In genomic region chr12:104544836-104545235, GRCh38 we compare ENCODE assay signal across 21 cellular contexts.
"Had no signal": no experiment of that assay in that cellular context is flagged by ENCODE, and none has a peak within 500 bp of the region (broad histone marks: within the 10 kb centered on the region; RNA-seq: fewer than 3 reads in every experiment).

No MANE protein-coding gene starts in this region.

- H3K27ac Mint-ChIP-seq: activated naive CD8-positive, alpha-beta T cell treated with anti-CD3 and anti-CD28 coated beads for 36 hours had no signal

- DNase-seq: activated CD4-positive, alpha-beta T cell treated with anti-CD3 and anti-CD28 coated beads for 1 hour; activated CD8-positive, alpha-beta memory T cell treated with anti-CD3 and anti-CD28 coated beads for 24 hours; activated CD8-positive, alpha-beta memory T cell treated with anti-CD3 and anti-CD28 coated beads, Interleukin-2, amount 50 U/mL, for 48 hours; activated naive CD4-positive, alpha-beta T cell treated with Interleukin-2 at 50 U/mL for 16 hours; activated naive CD8-positive, alpha-beta T cell treated with anti-CD3 and anti-CD28 coated beads for 36 hours; activated T-cell treated with anti-CD3 and anti-CD28 coated beads, Interleukin-2, amount 50 U/mL, for 4 hours; central memory CD4-positive, alpha-beta T cell; effector memory CD4-positive, alpha-beta T cell; foreskin melanocyte; left ventricle myocardium superior; mammary epithelial cell; midbrain; natural killer cell; pancreas; psoas muscle; stimulated activated CD4-positive, alpha-beta T cell treated with anti-CD3 and anti-CD28 coated beads, Interleukin-4, amount 100 ng/mL, for 24 hours; stimulated activated naive CD4-positive, alpha-beta T cell treated with Interleukin-2 at 50 U/mL for 16 hours; upper lobe of right lung had no signal

- H3K9me3 Mint-ChIP-seq: natural killer cell had no signal

- H3K27me3 ChIP-seq: pancreas, right atrium auricular region, upper lobe of right lung had no signal

- H3K4me1 ChIP-seq: pancreas, psoas muscle had no signal

- H3K4me3 ChIP-seq: pancreas, psoas muscle, right atrium auricular region, thoracic aorta, upper lobe of right lung had no signal

- H3K36me3 Mint-ChIP-seq: natural killer cell had no signal

- H3K9me3 ChIP-seq: pancreas, psoas muscle, right atrium auricular region, thoracic aorta, upper lobe of right lung had no signal

- H3K36me3 ChIP-seq: pancreas, right atrium auricular region, thoracic aorta, upper lobe of right lung had no signal

- ATAC-seq: activated T-cell treated with anti-CD3 and anti-CD28 coated beads, Interleukin-2, amount 50 U/mL, for 4 hours; left ventricle myocardium superior; natural killer cell; pancreas; psoas muscle; upper lobe of right lung had no signal

- H3K27ac ChIP-seq: pancreas, psoas muscle, right atrium auricular region, thoracic aorta, upper lobe of right lung, VCaP had no signal

- H3K27me3 Mint-ChIP-seq: activated naive CD8-positive, alpha-beta T cell treated with anti-CD3 and anti-CD28 coated beads for 36 hours had no signal

- H3K4me3 Mint-ChIP-seq: activated naive CD8-positive, alpha-beta T cell treated with anti-CD3 and anti-CD28 coated beads for 36 hours; activated T-cell treated with anti-CD3 and anti-CD28 coated beads, Interleukin-2, amount 50 U/mL, for 4 hours; natural killer cell had no signal
